In the genomic region with DNA sequence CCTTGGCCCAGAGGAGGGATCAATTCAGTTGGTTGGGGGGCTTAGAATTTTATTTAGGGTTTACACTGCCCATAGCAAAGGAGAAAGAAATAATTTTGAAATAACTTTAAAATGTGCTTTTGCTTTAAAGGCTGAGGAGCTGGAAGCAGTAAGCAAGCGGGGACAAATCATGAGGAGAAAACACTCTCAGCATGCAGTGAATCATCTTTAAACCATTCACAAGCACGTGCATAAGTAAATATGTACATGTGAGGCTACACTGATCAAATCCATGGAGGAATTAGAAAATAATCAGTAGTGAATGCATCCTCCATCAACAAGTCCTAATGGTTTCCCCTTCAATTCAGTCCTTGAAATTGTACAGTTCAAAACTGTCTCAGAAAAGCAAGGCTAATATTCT, we compare ENCODE assay signal across 1 cellular context.
TF ChIP-seq lines count a peak whose summit lies in the region.

No MANE protein-coding gene starts in this region.

TF ChIP-seq in Ishikawa, 13 proteins besides CTCF, POLR2A, EP300 and RAD21 (continued from another document):
- TF ChIP-seq, protein P1, sequence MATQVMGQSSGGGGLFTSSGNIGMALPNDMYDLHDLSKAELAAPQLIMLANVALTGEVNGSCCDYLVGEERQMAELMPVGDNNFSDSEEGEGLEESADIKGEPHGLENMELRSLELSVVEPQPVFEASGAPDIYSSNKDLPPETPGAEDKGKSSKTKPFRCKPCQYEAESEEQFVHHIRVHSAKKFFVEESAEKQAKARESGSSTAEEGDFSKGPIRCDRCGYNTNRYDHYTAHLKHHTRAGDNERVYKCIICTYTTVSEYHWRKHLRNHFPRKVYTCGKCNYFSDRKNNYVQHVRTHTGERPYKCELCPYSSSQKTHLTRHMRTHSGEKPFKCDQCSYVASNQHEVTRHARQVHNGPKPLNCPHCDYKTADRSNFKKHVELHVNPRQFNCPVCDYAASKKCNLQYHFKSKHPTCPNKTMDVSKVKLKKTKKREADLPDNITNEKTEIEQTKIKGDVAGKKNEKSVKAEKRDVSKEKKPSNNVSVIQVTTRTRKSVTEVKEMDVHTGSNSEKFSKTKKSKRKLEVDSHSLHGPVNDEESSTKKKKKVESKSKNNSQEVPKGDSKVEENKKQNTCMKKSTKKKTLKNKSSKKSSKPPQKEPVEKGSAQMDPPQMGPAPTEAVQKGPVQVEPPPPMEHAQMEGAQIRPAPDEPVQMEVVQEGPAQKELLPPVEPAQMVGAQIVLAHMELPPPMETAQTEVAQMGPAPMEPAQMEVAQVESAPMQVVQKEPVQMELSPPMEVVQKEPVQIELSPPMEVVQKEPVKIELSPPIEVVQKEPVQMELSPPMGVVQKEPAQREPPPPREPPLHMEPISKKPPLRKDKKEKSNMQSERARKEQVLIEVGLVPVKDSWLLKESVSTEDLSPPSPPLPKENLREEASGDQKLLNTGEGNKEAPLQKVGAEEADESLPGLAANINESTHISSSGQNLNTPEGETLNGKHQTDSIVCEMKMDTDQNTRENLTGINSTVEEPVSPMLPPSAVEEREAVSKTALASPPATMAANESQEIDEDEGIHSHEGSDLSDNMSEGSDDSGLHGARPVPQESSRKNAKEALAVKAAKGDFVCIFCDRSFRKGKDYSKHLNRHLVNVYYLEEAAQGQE (IDR thresholded peaks at IDR 0.05; ENCODE audit: low read depth) = no peak
- no peak for TF ChIP-seq EGR1 (IDR thresholded peaks at IDR 0.05)
- TF ChIP-seq FOXM1 (IDR thresholded peaks at IDR 0.05; ENCODE audit: borderline replicate concordance, low read depth) = no peak
- no peak for TF ChIP-seq YY1 (IDR thresholded peaks at IDR 0.05; ENCODE audit: low read depth)
TF ChIP-seq in Ishikawa: peak in this region for 2.
